1 cellular context compared by ENCODE assay signal in genomic region chr12:55726911-55727310, GRCh38.
TF ChIP-seq lines count a peak whose summit lies in the region.

No MANE protein-coding gene starts in this region.

TF ChIP-seq in A549, 52 proteins besides CTCF, POLR2A, EP300 and RAD21 (continued from another document):
- TF ChIP-seq PBX3 (IDR thresholded peaks at IDR 0.05) (no peak), EHF (CRISPR knock-in tag; IDR thresholded peaks at IDR 0.05) (no peak), CHD2 (IDR thresholded peaks at IDR 0.05; ENCODE audit: low read length, partially characterized antibody) (no peak)
TF ChIP-seq in A549: peak in this region for 0.
